Comparison of ENCODE assay signal across 16 cellular contexts in genomic region chr12:84605988-84606387, GRCh38.
A peak's percentile ranks its signal among the peaks of the same experiment; 100 is the strongest.
DNase-seq lines count a peak whose midpoint lies in the region; ATAC-seq, FAIRE-seq and TF ChIP-seq lines count a peak whose summit lies in the region.
"Had no signal": no experiment of that assay in that cellular context is flagged by ENCODE, and none has a peak within 500 bp of the region (broad histone marks: within the 10 kb centered on the region; RNA-seq: fewer than 3 reads in every experiment).

No MANE protein-coding gene starts in this region.

- H3K27me3 Mint-ChIP-seq in endodermal cell (ENCODE audit: insufficient read depth), result no peaks in the 10 kb centered on the region
- H3K27me3 Mint-ChIP-seq: CD4-positive, CD25-positive, alpha-beta regulatory T cell had no signal

- TF ChIP-seq POLR2A in A549 (IDR thresholded peaks at IDR 0.05; ENCODE audit: low read length), result no peak

- H3K27ac ChIP-seq in A549, result no peak overlapping the region
- no peak overlapping the region for H3K27ac ChIP-seq in endodermal cell (ENCODE audit: low read depth, low read length)
- H3K27ac ChIP-seq in mesendoderm (ENCODE audit: low read depth, low read length), result no peak overlapping the region
- H3K27ac ChIP-seq: BLaER1 treated with 17β-estradiol and CSF1 and Interleukin-3, amounts not matched to agents 10 nM and 100 nM; GM23248 had no signal

- no peak for TF ChIP-seq EP300 in A549 (IDR thresholded peaks at IDR 0.05)

- no peak overlapping the region for H4K5ac ChIP-seq in mesendoderm (ENCODE audit: low read length)

- no peak overlapping the region for H2AK5ac ChIP-seq in mesendoderm (ENCODE audit: low read length)

- no peaks in the 10 kb centered on the region for H3K4me1 Mint-ChIP-seq in endodermal cell
- H3K4me1 Mint-ChIP-seq: CD4-positive, CD25-positive, alpha-beta regulatory T cell had no signal

- no peak overlapping the region for H2BK120ac ChIP-seq in mesendoderm (ENCODE audit: low read depth, low read length)

- no peak overlapping the region for H3K18ac ChIP-seq in mesendoderm (ENCODE audit: low read length)

- no peak overlapping the region for H2BK15ac ChIP-seq in mesendoderm (replicated peaks; ENCODE audit: low read depth)

- H3K4me2 ChIP-seq in A549, result no peak overlapping the region
- no peak overlapping the region for H3K4me2 ChIP-seq in mesendoderm (ENCODE audit: low read length)
- H3K4me2 ChIP-seq: BLaER1 treated with 17β-estradiol and CSF1 and Interleukin-3, amounts not matched to agents 10 nM and 100 nM had no signal

- ATAC-seq in A549, result no peak
- ATAC-seq: HepG2 had no signal

- no peaks in the 10 kb centered on the region for H3K79me1 ChIP-seq in mesendoderm (ENCODE audit: low read length)

- peak; percentile 13 for FAIRE-seq in A549 (lab: Jason Lieb, UNC)
- FAIRE-seq: HepG2, HTR-8/SVneo had no signal

- H3K4me1 ChIP-seq in A549 (no peaks in the 10 kb centered on the region), endodermal cell (ENCODE audit: control insufficient read depth, insufficient read depth, low read length) (no peaks in the 10 kb centered on the region), mesendoderm (ENCODE audit: control insufficient read depth, low read depth, low read length) (no peaks in the 10 kb centered on the region)
- H3K4me1 ChIP-seq: BLaER1 treated with 17β-estradiol and CSF1 and Interleukin-3, amounts not matched to agents 10 nM and 100 nM had no signal

- CTCF ChIA-PET in A549 (lab: Yijun Ruan, JAX), result no interaction called here

- POLR2A ChIA-PET in A549 (lab: Yijun Ruan, JAX), result no interaction called here

- H3K27ac Mint-ChIP-seq in endodermal cell, result no peak overlapping the region
- H3K27ac Mint-ChIP-seq: CD4-positive, CD25-positive, alpha-beta regulatory T cell had no signal

- H3K9ac ChIP-seq in endodermal cell (ENCODE audit: extremely low read depth, low read length, poor library complexity, severe bottlenecking) (no peak overlapping the region), mesendoderm (ENCODE audit: low read length) (no peak overlapping the region)
- H3K9ac ChIP-seq: BLaER1 treated with 17β-estradiol and CSF1 and Interleukin-3, amounts not matched to agents 10 nM and 100 nM; GM23248 had no signal

- TF ChIP-seq RAD21 in A549 (conservative IDR thresholded peaks at IDR 0.05 in 1 of 2, IDR thresholded peaks at IDR 0.05 in 1 of 2), result no peak

- H3K9me3 Mint-ChIP-seq in endodermal cell, result no peaks in the 10 kb centered on the region

- H3K4me3 ChIP-seq in A549 (no peak overlapping the region), endodermal cell (ENCODE audit: low read length) (no peak overlapping the region), mesendoderm (ENCODE audit: low read length) (no peak overlapping the region)
- H3K4me3 ChIP-seq: BLaER1 treated with 17β-estradiol and CSF1 and Interleukin-3, amounts not matched to agents 10 nM and 100 nM; GM23248; HAP-1 had no signal

- H3K9me3 ChIP-seq in A549, result no peaks in the 10 kb centered on the region
- H3K9me3 ChIP-seq in endodermal cell (ENCODE audit: control insufficient read depth, low read length), result no peaks in the 10 kb centered on the region
- H3K9me3 ChIP-seq: BLaER1 treated with 17β-estradiol and CSF1 and Interleukin-3, amounts not matched to agents 10 nM and 100 nM; HAP-1 had no signal

- no peak for TF ChIP-seq CTCF in A549 (IDR thresholded peaks at IDR 0.05)
- TF ChIP-seq CTCF in endodermal cell (conservative IDR thresholded peaks at IDR 0.05), result no peak

- no peak for DNase-seq in A549 (ENCODE audit: low read depth in 1 of 2, low spot score in 1 of 2)
- peak; percentile 18 for DNase-seq in NCI-H69 (lab: John Stamatoyannopoulos, UW)
- peak; percentile 63 for DNase-seq in endodermal cell
- DNase-seq in mesendoderm, result peak; percentile 22
- no peak for DNase-seq in SW 1271 (lab: John Stamatoyannopoulos, UW)
- no peak for DNase-seq in iPS-NIHi11 (ENCODE audit: low spot score)
- DNase-seq in HPDE6-E6E7 (ENCODE audit: extremely low spot score), result no peak
- DNase-seq in activated CD8-positive, alpha-beta memory T cell treated with anti-CD3 and anti-CD28 coated beads, Interleukin-2, amount 50 U/mL, for 48 hours, result no peak
- DNase-seq: 8988T; ACHN; CD4-positive, CD25-positive, alpha-beta regulatory T cell; GM23248 had no signal

- H3K4ac ChIP-seq in mesendoderm (ENCODE audit: low read depth, low read length), result no peak overlapping the region

- H3K79me2 ChIP-seq in mesendoderm (ENCODE audit: control insufficient read depth, insufficient read depth, low read length), result no peaks in the 10 kb centered on the region

- no peak overlapping the region for H3K4me3 Mint-ChIP-seq in endodermal cell
- H3K4me3 Mint-ChIP-seq: CD4-positive, CD25-positive, alpha-beta regulatory T cell had no signal

- no peaks in the 10 kb centered on the region for H3K27me3 ChIP-seq in endodermal cell (ENCODE audit: control insufficient read depth, insufficient read depth, low read length, poor library complexity, severe bottlenecking)
- H3K27me3 ChIP-seq in mesendoderm (ENCODE audit: insufficient read depth, low read length, poor library complexity), result no peaks in the 10 kb centered on the region
- H3K27me3 ChIP-seq: BLaER1 treated with 17β-estradiol and CSF1 and Interleukin-3, amounts not matched to agents 10 nM and 100 nM had no signal

- no peak overlapping the region for H4K8ac ChIP-seq in mesendoderm (ENCODE audit: low read depth, low read length)

- H2BK5ac ChIP-seq in mesendoderm (ENCODE audit: low read length), result no peak overlapping the region

- 64% methylated on average over 2 of the region's 2 CpGs for WGBS in A549 (ENCODE audit: missing lambda C conversion rate)
- 80 to 85% methylated on average over 1 to 2 of the region's 2 CpGs for WGBS in endodermal cell (ENCODE audit: insufficient coverage in 1 of 2, insufficient read length in 1 of 2), 2 experiments
- WGBS in mesendoderm (ENCODE audit: extremely low coverage, insufficient coverage, low lambda C conversion rate), result no CpG with 5 or more reads among the region's 2 CpGs

- H3K36me3 ChIP-seq in endodermal cell (ENCODE audit: control insufficient read depth, insufficient read depth, low read length) (no peaks in the 10 kb centered on the region), mesendoderm (ENCODE audit: control insufficient read depth, insufficient read depth, low read length) (no peaks in the 10 kb centered on the region)
- H3K36me3 ChIP-seq: BLaER1 treated with 17β-estradiol and CSF1 and Interleukin-3, amounts not matched to agents 10 nM and 100 nM had no signal

- no peaks in the 10 kb centered on the region for H3K36me3 Mint-ChIP-seq in endodermal cell (ENCODE audit: low read depth)
- H3K36me3 Mint-ChIP-seq: CD4-positive, CD25-positive, alpha-beta regulatory T cell had no signal

- H3K23ac ChIP-seq in mesendoderm (ENCODE audit: low read length), result no peak overlapping the region

- H3K56ac ChIP-seq in mesendoderm (ENCODE audit: low read length), result no peak overlapping the region

TF ChIP-seq in A549, 52 proteins besides CTCF, POLR2A, EP300 and RAD21 (continues in another document):
- TF ChIP-seq RNF2 (IDR thresholded peaks at IDR 0.05; ENCODE audit: borderline replicate concordance, low read depth), result no peak
- no peak for TF ChIP-seq MAX (IDR thresholded peaks at IDR 0.05)
- no peak for TF ChIP-seq FOSB (CRISPR knock-in tag; IDR thresholded peaks at IDR 0.05)
- no peak for TF ChIP-seq HEYL (CRISPR knock-in tag; IDR thresholded peaks at IDR 0.05)
- TF ChIP-seq NPAS2 (CRISPR knock-in tag; IDR thresholded peaks at IDR 0.05; ENCODE audit: borderline replicate concordance), result no peak
- TF ChIP-seq, protein P1, sequence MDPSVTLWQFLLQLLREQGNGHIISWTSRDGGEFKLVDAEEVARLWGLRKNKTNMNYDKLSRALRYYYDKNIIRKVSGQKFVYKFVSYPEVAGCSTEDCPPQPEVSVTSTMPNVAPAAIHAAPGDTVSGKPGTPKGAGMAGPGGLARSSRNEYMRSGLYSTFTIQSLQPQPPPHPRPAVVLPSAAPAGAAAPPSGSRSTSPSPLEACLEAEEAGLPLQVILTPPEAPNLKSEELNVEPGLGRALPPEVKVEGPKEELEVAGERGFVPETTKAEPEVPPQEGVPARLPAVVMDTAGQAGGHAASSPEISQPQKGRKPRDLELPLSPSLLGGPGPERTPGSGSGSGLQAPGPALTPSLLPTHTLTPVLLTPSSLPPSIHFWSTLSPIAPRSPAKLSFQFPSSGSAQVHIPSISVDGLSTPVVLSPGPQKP (IDR thresholded peaks at IDR 0.05; ENCODE audit: low read depth, low read length), result no peak
- TF ChIP-seq FOXS1 (CRISPR knock-in tag; IDR thresholded peaks at IDR 0.05), result no peak
- TF ChIP-seq NFE2L2 (conservative IDR thresholded peaks at IDR 0.05; ENCODE audit: low read length), result no peak
- TF ChIP-seq FOSL2 (IDR thresholded peaks at IDR 0.05), result no peak
- no peak for TF ChIP-seq FOSL2 (CRISPR knock-in tag; IDR thresholded peaks at IDR 0.05)
- no peak for TF ChIP-seq ZFP36 (IDR thresholded peaks at IDR 0.05; ENCODE audit: borderline replicate concordance, partially characterized antibody)
- TF ChIP-seq TFCP2L1 (CRISPR knock-in tag; IDR thresholded peaks at IDR 0.05), result no peak
- no peak for TF ChIP-seq CHD2 (IDR thresholded peaks at IDR 0.05; ENCODE audit: low read length, partially characterized antibody)
- TF ChIP-seq, protein P2, sequence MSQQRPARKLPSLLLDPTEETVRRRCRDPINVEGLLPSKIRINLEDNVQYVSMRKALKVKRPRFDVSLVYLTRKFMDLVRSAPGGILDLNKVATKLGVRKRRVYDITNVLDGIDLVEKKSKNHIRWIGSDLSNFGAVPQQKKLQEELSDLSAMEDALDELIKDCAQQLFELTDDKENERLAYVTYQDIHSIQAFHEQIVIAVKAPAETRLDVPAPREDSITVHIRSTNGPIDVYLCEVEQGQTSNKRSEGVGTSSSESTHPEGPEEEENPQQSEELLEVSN (IDR thresholded peaks at IDR 0.05; ENCODE audit: borderline replicate concordance, low read depth), result no peak
- TF ChIP-seq HOXB5 (CRISPR knock-in tag; IDR thresholded peaks at IDR 0.05), result no peak
- TF ChIP-seq, protein P3, sequence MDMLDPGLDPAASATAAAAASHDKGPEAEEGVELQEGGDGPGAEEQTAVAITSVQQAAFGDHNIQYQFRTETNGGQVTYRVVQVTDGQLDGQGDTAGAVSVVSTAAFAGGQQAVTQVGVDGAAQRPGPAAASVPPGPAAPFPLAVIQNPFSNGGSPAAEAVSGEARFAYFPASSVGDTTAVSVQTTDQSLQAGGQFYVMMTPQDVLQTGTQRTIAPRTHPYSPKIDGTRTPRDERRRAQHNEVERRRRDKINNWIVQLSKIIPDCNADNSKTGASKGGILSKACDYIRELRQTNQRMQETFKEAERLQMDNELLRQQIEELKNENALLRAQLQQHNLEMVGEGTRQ (IDR thresholded peaks at IDR 0.05), result no peak
- TF ChIP-seq MAFK (IDR thresholded peaks at IDR 0.05; ENCODE audit: partially characterized antibody), result no peak
- TF ChIP-seq KDM5A (IDR thresholded peaks at IDR 0.05), result no peak
- no peak for TF ChIP-seq KDM1A (IDR thresholded peaks at IDR 0.05; ENCODE audit: low read depth)

Comparison
In these comparisons a context has a peak if more than half of its experiments do, and no peak if none do; other contexts are left out.
1. DNase-seq: peak in NCI-H69 (single experiment), endodermal cell (single experiment) and mesendoderm (single experiment); none in A549 (0 of 2), SW 1271 (0 of 2), iPS-NIHi11 (single experiment), HPDE6-E6E7 (single experiment) and activated CD8-positive, alpha-beta memory T cell treated with anti-CD3 and anti-CD28 coated beads, Interleukin-2, amount 50 U/mL, for 48 hours (single experiment).